Comparison of ENCODE assay signal across 17 cellular contexts in the genomic region with DNA sequence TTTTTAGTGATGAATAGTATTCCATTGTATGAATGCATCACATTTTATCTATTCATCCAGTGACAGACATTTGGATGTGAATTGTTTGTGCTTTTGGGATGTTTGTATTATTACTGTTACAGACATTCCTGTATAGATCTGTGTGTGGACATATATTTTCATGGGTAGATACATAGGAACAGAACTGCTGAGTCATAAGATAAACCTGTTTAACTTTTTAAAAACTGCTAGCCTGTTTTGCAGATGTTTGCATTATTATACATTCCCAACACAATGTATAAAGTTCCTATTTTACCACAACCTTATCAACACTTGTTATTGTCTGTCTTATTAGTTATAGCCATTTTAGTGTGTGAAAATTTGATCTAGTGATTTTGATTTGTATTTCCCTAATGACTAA. TPM values are rescaled to one million over a fixed set of nuclear protein-coding genes. Genes with fewer than 3 reads are reported as not detected.
DNase-seq lines count a peak whose midpoint lies in the region; ATAC-seq, FAIRE-seq and TF ChIP-seq lines count a peak whose summit lies in the region.
"Had no signal": no experiment of that assay in that cellular context is flagged by ENCODE, and none has a peak within 500 bp of the region (broad histone marks: within the 10 kb centered on the region; RNA-seq: fewer than 3 reads in every experiment).

No MANE protein-coding gene starts in this region.

- no peak overlapping the region for H4K5ac ChIP-seq in IMR-90 (ENCODE audit: low read depth, low read length)

- H3K14ac ChIP-seq in IMR-90 (replicated peaks; ENCODE audit: low read depth, low read length), result no peak overlapping the region

- no peak overlapping the region for H2BK120ac ChIP-seq in IMR-90 (ENCODE audit: low read depth, low read length)

- H3K9ac ChIP-seq in IMR-90 (ENCODE audit: low read depth, low read length), result no peak overlapping the region
- H3K9ac ChIP-seq: BLaER1 had no signal

- no peak overlapping the region for H4K8ac ChIP-seq in IMR-90 (ENCODE audit: low read depth in 2 of 2, low read length in 2 of 2)

- BruUV-seq in IMR-90 (replicated peaks; lab: Mats Ljungman, UMichigan), result no TSS peak

- H4K20me1 ChIP-seq in IMR-90 (ENCODE audit: insufficient read depth, low read length), result no peaks in the 10 kb centered on the region
- H4K20me1 ChIP-seq: BLaER1 had no signal

- ATAC-seq in IMR-90 (ENCODE audit: low read depth) (no peak), GM18519 (IDR thresholded peaks at IDR 0.05; ENCODE audit: low FRiP score, unreplicated experiment) (no peak)
- ATAC-seq: CD8-positive, alpha-beta T cell; HCT116 had no signal

- no peak overlapping the region for H3K18ac ChIP-seq in IMR-90 (ENCODE audit: low read depth, low read length)

- POLR2A ChIA-PET in IMR-90 (lab: Charles Lee; ENCODE audit: unreplicated experiment), result no interaction called here

- H3K4me1 ChIP-seq in IMR-90 (ENCODE audit: control insufficient read depth, insufficient read depth, low read length), result no peaks in the 10 kb centered on the region
- H3K4me1 ChIP-seq: BLaER1 had no signal

- no peak overlapping the region for H2AFZ ChIP-seq in IMR-90 (replicated peaks; ENCODE audit: low read length, poor library complexity)

- no peak overlapping the region for H2BK5ac ChIP-seq in IMR-90 (ENCODE audit: low read depth, low read length, poor library complexity, severe bottlenecking)

- in situ Hi-C loops in IMR-90 (cut with MboI; ENCODE audit: low sequenced_read_pairs), result no loop called here

- H2BK15ac ChIP-seq in IMR-90 (ENCODE audit: low read depth, low read length), result no peak overlapping the region

- H3K9me1 ChIP-seq in IMR-90 (ENCODE audit: insufficient read depth, low read length), result no peaks in the 10 kb centered on the region

- no peak overlapping the region for H3K27ac ChIP-seq in IMR-90 (ENCODE audit: insufficient read depth, low read length)
- H3K27ac ChIP-seq: BLaER1, C4-2B had no signal

- no peak overlapping the region for H3K23ac ChIP-seq in IMR-90 (ENCODE audit: low read depth, low read length)

- DNase-seq in D721Med (ENCODE audit: insufficient read length, low spot score) (no peak), IMR-90 (no peak), bronchial epithelial cell (ENCODE audit: low read depth) (peak; percentile 3), COLO668 (lab: John Stamatoyannopoulos, UW; ENCODE audit: unreplicated experiment) (no peak), glomerular visceral epithelial cell (ENCODE audit: extremely low spot score) (no peak)
- DNase-seq: CD4-positive, CD25-positive, alpha-beta regulatory T cell; CD8-positive, alpha-beta T cell; DMS53; DMS79 treated with DMSO at 0.1 percent for 48 hours; GF-D8; H9 had no signal

- no peak for TF ChIP-seq CTCF in D721Med (IDR thresholded peaks at IDR 0.05; ENCODE audit: insufficient read depth, missing control alignments)
- no peak for TF ChIP-seq CTCF in IMR-90 (conservative IDR thresholded peaks at IDR 0.05; ENCODE audit: low read depth, low read length)
- TF ChIP-seq CTCF in bronchial epithelial cell (IDR thresholded peaks at IDR 0.05; ENCODE audit: insufficient read depth, low read length, severe bottlenecking), result no peak

- FAIRE-seq in D721Med (lab: Jason Lieb, UNC) (peak; percentile 44), bronchial epithelial cell (lab: Jason Lieb, UNC) (no peak)
- FAIRE-seq: GM12891, GM18507 had no signal

- H3K79me1 ChIP-seq in IMR-90 (ENCODE audit: low read depth in 1 of 2, low read length in 2 of 2), result no peaks in the 10 kb centered on the region

- no peak overlapping the region for H2AK5ac ChIP-seq in IMR-90 (ENCODE audit: low read depth, low read length)

- CTCF ChIA-PET in IMR-90 (lab: Yijun Ruan, JAX), result no interaction called here

- no peak overlapping the region for H3K56ac ChIP-seq in IMR-90 (ENCODE audit: extremely low read depth, insufficient read depth, low read length)

- H3K4me2 ChIP-seq in IMR-90 (ENCODE audit: low read depth, low read length), result no peak overlapping the region
- H3K4me2 ChIP-seq: BLaER1 had no signal

- no peak for TF ChIP-seq RAD21 in IMR-90 (IDR thresholded peaks at IDR 0.05; ENCODE audit: low read length)

- TF ChIP-seq POLR2A in IMR-90 (IDR thresholded peaks at IDR 0.05; ENCODE audit: low read depth, low read length), result no peak

- H3K27me3 ChIP-seq in IMR-90 (ENCODE audit: control insufficient read depth, insufficient read depth, low read length), result no peaks in the 10 kb centered on the region; the same call in 1 of the 2 replicates
- H3K27me3 ChIP-seq in bronchial epithelial cell (ENCODE audit: control insufficient read depth, insufficient read depth, low read length), result no peaks in the 10 kb centered on the region
- H3K27me3 ChIP-seq: BLaER1 had no signal

- intact Hi-C loops in IMR-90 (cut with micrococcal nuclease), result no loop called here

- no peak overlapping the region for H2BK20ac ChIP-seq in IMR-90 (ENCODE audit: low read depth, low read length)

- dilution Hi-C loops in IMR-90 (cut with HindIII; ENCODE audit: low sequenced_read_pairs, unreplicated experiment), result no loop called here

- no peak overlapping the region for H3K4ac ChIP-seq in IMR-90 (ENCODE audit: low read depth, low read length)

- no peak overlapping the region for H2AK9ac ChIP-seq in IMR-90 (replicated peaks; ENCODE audit: low read depth, low read length, poor library complexity)

- H3K36me3 ChIP-seq in IMR-90 (ENCODE audit: control insufficient read depth, insufficient read depth, low read length) (no peaks in the 10 kb centered on the region), bronchial epithelial cell (ENCODE audit: control insufficient read depth, insufficient read depth, low read length) (no peaks in the 10 kb centered on the region)
- H3K36me3 ChIP-seq: BLaER1 had no signal

- no peaks in the 10 kb centered on the region for H3K9me3 ChIP-seq in IMR-90 (ENCODE audit: control insufficient read depth, insufficient read depth, low read length)
- H3K9me3 ChIP-seq: BLaER1 had no signal

- H3K4me3 ChIP-seq in IMR-90 (ENCODE audit: insufficient read depth, low read depth, low read length), result no peak overlapping the region
- no peak overlapping the region for H3K4me3 ChIP-seq in bronchial epithelial cell (ENCODE audit: low read depth, low read length)
- H3K4me3 ChIP-seq: BLaER1 had no signal

- no peak overlapping the region for H4K91ac ChIP-seq in IMR-90 (ENCODE audit: insufficient read depth, low read depth, low read length)

TF ChIP-seq in IMR-90, 13 proteins besides CTCF, POLR2A, EP300 and RAD21:
- TF ChIP-seq, protein P1, sequence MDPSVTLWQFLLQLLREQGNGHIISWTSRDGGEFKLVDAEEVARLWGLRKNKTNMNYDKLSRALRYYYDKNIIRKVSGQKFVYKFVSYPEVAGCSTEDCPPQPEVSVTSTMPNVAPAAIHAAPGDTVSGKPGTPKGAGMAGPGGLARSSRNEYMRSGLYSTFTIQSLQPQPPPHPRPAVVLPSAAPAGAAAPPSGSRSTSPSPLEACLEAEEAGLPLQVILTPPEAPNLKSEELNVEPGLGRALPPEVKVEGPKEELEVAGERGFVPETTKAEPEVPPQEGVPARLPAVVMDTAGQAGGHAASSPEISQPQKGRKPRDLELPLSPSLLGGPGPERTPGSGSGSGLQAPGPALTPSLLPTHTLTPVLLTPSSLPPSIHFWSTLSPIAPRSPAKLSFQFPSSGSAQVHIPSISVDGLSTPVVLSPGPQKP (IDR thresholded peaks at IDR 0.05; ENCODE audit: borderline replicate concordance, low read depth, low read length), result no peak
- TF ChIP-seq RCOR1 (IDR thresholded peaks at IDR 0.05; ENCODE audit: insufficient replicate concordance, low read length), result no peak
- TF ChIP-seq CEBPB (IDR thresholded peaks at IDR 0.05; ENCODE audit: low read depth, low read length), result no peak
- no peak for TF ChIP-seq CHD1 (IDR thresholded peaks at IDR 0.05; ENCODE audit: low read depth, low read length)
- no peak for TF ChIP-seq MXI1 (IDR thresholded peaks at IDR 0.05; ENCODE audit: borderline replicate concordance, low read depth, low read length)
- no peak for TF ChIP-seq RFX5 (IDR thresholded peaks at IDR 0.05; ENCODE audit: low read depth, low read length)
- peak; percentile 75 for TF ChIP-seq NFE2L2 (IDR thresholded peaks at IDR 0.05; ENCODE audit: low read depth, low read length)
- TF ChIP-seq MAZ (IDR thresholded peaks at IDR 0.05; ENCODE audit: borderline replicate concordance, low read depth, low read length), result no peak
- TF ChIP-seq MAFK (IDR thresholded peaks at IDR 0.05; ENCODE audit: low read depth, low read length), result peak; percentile 68; the same call in 1 of the 2 replicates
- TF ChIP-seq SMC3 (IDR thresholded peaks at IDR 0.05; ENCODE audit: low read depth, low read length), result no peak

RNA-seq across cellular contexts. Expression of a gene that starts 46.8 kb away (rescaled TPM):
- total RNA-seq in IMR-90 (2012; rRNA removed), result 16.5 and 23.9 TPM in 2 replicates
- polyA plus RNA-seq in IMR-90 (2012; rRNA removed), result 8.1 and 9.3 TPM in 2 replicates
- 2.2 and 3.2 TPM in 2 replicates for polyA plus RNA-seq in IMR-90 (2012; cell fraction: cytosol; rRNA removed)
- polyA plus RNA-seq in IMR-90 (2012; cell fraction: nucleus; rRNA removed; ENCODE audit: low replicate concordance), result 1.3 and 7.7 TPM in 2 replicates
- 9.7 and 10.2 TPM in 2 replicates for total RNA-seq in bronchial epithelial cell

RNA-seq across cellular contexts. Expression of a gene that starts 46.9 kb away (rescaled TPM):
- total RNA-seq in IMR-90 (2012; rRNA removed) (43.4 and 60.3 TPM in 2 replicates), bronchial epithelial cell (32.9 and 37.6 TPM in 2 replicates)
- polyA plus RNA-seq in IMR-90 (2012; rRNA removed), result 31.4 and 40.6 TPM in 2 replicates
- 7.4 and 9.0 TPM in 2 replicates for polyA plus RNA-seq in IMR-90 (2012; cell fraction: cytosol; rRNA removed)
- 3.4 and 35.0 TPM in 2 replicates for polyA plus RNA-seq in IMR-90 (2012; cell fraction: nucleus; rRNA removed; ENCODE audit: low replicate concordance)
